Comparison of ENCODE assay signal across 11 cellular contexts in genomic region chr22:23244690-23245044, GRCh38.
DNase-seq lines count a peak whose midpoint lies in the region; ATAC-seq and TF ChIP-seq lines count a peak whose summit lies in the region.
"Had no signal": no experiment of that assay in that cellular context is flagged by ENCODE, and none has a peak within 500 bp of the region (broad histone marks: within the 10 kb centered on the region; RNA-seq: fewer than 3 reads in every experiment).

No MANE protein-coding gene starts in this region.

- H4K12ac ChIP-seq in trophoblast cell (ENCODE audit: low read depth, low read length) = no peak overlapping the region

- H2BK120ac ChIP-seq in trophoblast cell (ENCODE audit: insufficient read depth, low read length, poor library complexity) = no peak overlapping the region

- BruUV-seq in Caco-2 (replicated peaks; lab: Mats Ljungman, UMichigan) = no TSS peak

- no peak overlapping the region for H2AK5ac ChIP-seq in trophoblast cell (ENCODE audit: low read length)

- no peak overlapping the region for H2AFZ ChIP-seq in trophoblast cell (ENCODE audit: insufficient read depth, low read length, poor library complexity)

- H3K36me3 Mint-ChIP-seq in Caco-2 (ENCODE audit: insufficient read depth, unreplicated experiment) = peaks cover 46% of the 10 kb centered on the region

- H3K27ac Mint-ChIP-seq in Caco-2 (ENCODE audit: unreplicated experiment) = peak overlapping the region; percentile 94

- no peak for DNase-seq in Caco-2
- DNase-seq in RWPE1 (ENCODE audit: low spot score) = no peak
- DNase-seq in coronary artery (ENCODE audit: low spot score) = no peak
- no peak for DNase-seq in trophoblast cell
- no peak for DNase-seq in NCI-H2196 (lab: John Stamatoyannopoulos, UW; ENCODE audit: unreplicated experiment)
- no peak for DNase-seq in NCI-H748 treated with DMSO at 0.1 percent for 48 hours (lab: John Stamatoyannopoulos, UW)
- DNase-seq: CD4-positive, CD25-positive, alpha-beta regulatory T cell; left colon; NCI-H2107; stimulated activated CD4-positive, alpha-beta T cell treated with anti-CD3 and anti-CD28 coated beads, Interleukin-4, amount 100 ng/mL, for 24 hours had no signal

- no peak overlapping the region for H3K23ac ChIP-seq in trophoblast cell (ENCODE audit: low read length)

- H3K27ac ChIP-seq in RWPE1 (peak overlapping the region; percentile 93), coronary artery (peak overlapping the region; percentile 11 to 70), trophoblast cell (ENCODE audit: low read depth, low read length) (peak overlapping the region; percentile 21)

- H3K4me2 ChIP-seq in trophoblast cell (ENCODE audit: low read length) = no peak overlapping the region

- no peaks in the 10 kb centered on the region for H3K9me3 Mint-ChIP-seq in Caco-2 (ENCODE audit: unreplicated experiment)

- H3K4me3 ChIP-seq in Caco-2 (ENCODE audit: low read depth, low read length) = no peak overlapping the region
- no peak overlapping the region for H3K4me3 ChIP-seq in coronary artery
- H3K4me3 ChIP-seq in trophoblast cell (ENCODE audit: low read depth, low read length) = no peak overlapping the region

- CTCF ChIA-PET in Caco-2 (lab: Charles Lee) = interaction anchor here (1.0 to 1.3 kb wide), 2 partner anchors 37 to 64 kb away, joined by 5 to 10 read pairs; partner anchors contain the start of gene BCR
- CTCF ChIA-PET in RWPE1 (lab: Yijun Ruan, JAX) = interaction anchor here (0.6 kb wide), 1 partner anchor 753 kb away, joined by 3 read pairs; no protein-coding TSS in a partner anchor

- no peak for TF ChIP-seq CTCF in Caco-2 (IDR thresholded peaks at IDR 0.05; ENCODE audit: insufficient read depth in 1 of 2, low read depth in 1 of 2, low read length in 1 of 2, severe bottlenecking in 1 of 2, unreplicated experiment in 1 of 2)
- TF ChIP-seq CTCF in RWPE1 (conservative IDR thresholded peaks at IDR 0.05; ENCODE audit: low read depth) = no peak
- no peak for TF ChIP-seq CTCF in coronary artery (IDR thresholded peaks at IDR 0.05)

- no peak overlapping the region for H2BK12ac ChIP-seq in trophoblast cell (ENCODE audit: low read length)

- POLR2A ChIA-PET in Caco-2 (lab: Charles Lee) (no interaction called here), RWPE1 (lab: Yijun Ruan, JAX; ENCODE audit: low non-redundant PET) (no interaction called here)

- peaks cover 62% of the 10 kb centered on the region for H3K4me1 Mint-ChIP-seq in Caco-2 (ENCODE audit: low read depth, unreplicated experiment)

- no peak overlapping the region for H3K9ac ChIP-seq in trophoblast cell (ENCODE audit: low read length)

- peaks cover 4% of the 10 kb centered on the region for H3K79me1 ChIP-seq in trophoblast cell (ENCODE audit: low read length)

- H3K4me3 Mint-ChIP-seq in Caco-2 (ENCODE audit: unreplicated experiment) = peak overlapping the region; percentile 61
- H3K4me3 Mint-ChIP-seq: CD4-positive, CD25-positive, alpha-beta regulatory T cell had no signal

- WGBS in trophoblast cell (ENCODE audit: extremely low coverage, insufficient coverage, insufficient read length) = no CpG with 5 or more reads among the region's 5 CpGs

- peaks cover 14% of the 10 kb centered on the region for H3K79me2 ChIP-seq in trophoblast cell (ENCODE audit: control insufficient read depth, insufficient read depth, low read length, poor library complexity)

- no peaks in the 10 kb centered on the region for H3K36me3 ChIP-seq in Caco-2 (ENCODE audit: control insufficient read depth, insufficient read depth, low read length)
- H3K36me3 ChIP-seq in trophoblast cell (ENCODE audit: control insufficient read depth in 1 of 2, insufficient read depth in 2 of 2, low read length in 2 of 2) = peaks cover 0 to 2% of the 10 kb centered on the region in 2 experiments

- ATAC-seq in esophagus mucosa = no peak

- no peaks in the 10 kb centered on the region for H3K27me3 Mint-ChIP-seq in Caco-2 (ENCODE audit: insufficient read depth, unreplicated experiment)
- H3K27me3 Mint-ChIP-seq: CD4-positive, CD25-positive, alpha-beta regulatory T cell had no signal

- intact Hi-C loops in Caco-2 (cut with micrococcal nuclease; ENCODE audit: unreplicated experiment) = no loop called here

- H3K18ac ChIP-seq in trophoblast cell (ENCODE audit: low read length) = no peak overlapping the region

- H3K14ac ChIP-seq in trophoblast cell (ENCODE audit: low read length) = no peak overlapping the region

- no peaks in the 10 kb centered on the region for H3K27me3 ChIP-seq in Caco-2 (replicated peaks; ENCODE audit: control insufficient read depth, insufficient read depth, low read length)
- no peaks in the 10 kb centered on the region for H3K27me3 ChIP-seq in trophoblast cell (ENCODE audit: insufficient read depth, low read length)

- no peak overlapping the region for H4K8ac ChIP-seq in trophoblast cell (ENCODE audit: low read depth, low read length)

- H2BK5ac ChIP-seq in trophoblast cell (ENCODE audit: low read depth, low read length, poor library complexity) = no peak overlapping the region

- H3K9me3 ChIP-seq in Caco-2 (no peaks in the 10 kb centered on the region), trophoblast cell (ENCODE audit: insufficient read depth, low read depth, low read length) (no peaks in the 10 kb centered on the region)

- no peak overlapping the region for H3K4ac ChIP-seq in trophoblast cell (ENCODE audit: low read depth, low read length)

- H3K4me1 ChIP-seq in Caco-2 = peaks cover 72% of the 10 kb centered on the region
- peaks cover 37 to 50% of the 10 kb centered on the region in 2 experiments for H3K4me1 ChIP-seq in trophoblast cell (ENCODE audit: control insufficient read depth in 1 of 2, insufficient read depth in 2 of 2, low read length in 2 of 2)

- H4K91ac ChIP-seq in trophoblast cell (ENCODE audit: low read depth, low read length) = no peak overlapping the region

Comparison
In these comparisons a context has a peak if more than half of its experiments do, and no peak if none do; other contexts are left out.
1. H3K27ac ChIP-seq: peak in every context shown above with its lines; median percentile 93 in RWPE1; 40 in coronary artery; 21 in trophoblast cell.